Comparison of ENCODE assay signal across 2 cellular contexts in genomic region chr9:2317591-2317990, GRCh38.
TF ChIP-seq lines count a peak whose summit lies in the region.

No MANE protein-coding gene starts in this region.

TF ChIP-seq in IMR-90, 13 proteins besides CTCF, POLR2A, EP300 and RAD21 (continued from another document):
- no peak for TF ChIP-seq CHD1 (IDR thresholded peaks at IDR 0.05; ENCODE audit: low read depth, low read length)
TF ChIP-seq in IMR-90: peak in this region for 0.

TF ChIP-seq in HepG2, 621 proteins besides CTCF, POLR2A, EP300 and RAD21:
- TF ChIP-seq, protein P1, sequence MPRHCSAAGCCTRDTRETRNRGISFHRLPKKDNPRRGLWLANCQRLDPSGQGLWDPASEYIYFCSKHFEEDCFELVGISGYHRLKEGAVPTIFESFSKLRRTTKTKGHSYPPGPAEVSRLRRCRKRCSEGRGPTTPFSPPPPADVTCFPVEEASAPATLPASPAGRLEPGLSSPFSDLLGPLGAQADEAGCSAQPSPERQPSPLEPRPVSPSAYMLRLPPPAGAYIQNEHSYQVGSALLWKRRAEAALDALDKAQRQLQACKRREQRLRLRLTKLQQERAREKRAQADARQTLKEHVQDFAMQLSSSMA (CRISPR knock-in tag; IDR thresholded peaks at IDR 0.05): no peak
- TF ChIP-seq ZNF550 (CRISPR knock-in tag; IDR thresholded peaks at IDR 0.05; ENCODE audit: borderline replicate concordance) (no peak), ZFYVE20 (CRISPR knock-in tag; IDR thresholded peaks at IDR 0.05; ENCODE audit: borderline replicate concordance, low read depth) (no peak), ATF7 (IDR thresholded peaks at IDR 0.05) (no peak), ATF7 (CRISPR knock-in tag; IDR thresholded peaks at IDR 0.05) (no peak), RFX1 (IDR thresholded peaks at IDR 0.05) (no peak), ZNF512 (CRISPR knock-in tag; IDR thresholded peaks at IDR 0.05) (no peak), NFKB2 (CRISPR knock-in tag; IDR thresholded peaks at IDR 0.05; ENCODE audit: borderline replicate concordance) (no peak), MBD4 (IDR thresholded peaks at IDR 0.05; ENCODE audit: borderline replicate concordance, low read length) (no peak), NFKBIZ (CRISPR knock-in tag; IDR thresholded peaks at IDR 0.05) (no peak), ZNF740 (CRISPR knock-in tag; IDR thresholded peaks at IDR 0.05) (no peak), ASH2L (IDR thresholded peaks at IDR 0.05; ENCODE audit: insufficient read length, low read depth, low read length) (no peak), CEBPG (CRISPR knock-in tag; IDR thresholded peaks at IDR 0.05) (no peak), HHEX (CRISPR knock-in tag; IDR thresholded peaks at IDR 0.05) (no peak)
- TF ChIP-seq, protein P2, sequence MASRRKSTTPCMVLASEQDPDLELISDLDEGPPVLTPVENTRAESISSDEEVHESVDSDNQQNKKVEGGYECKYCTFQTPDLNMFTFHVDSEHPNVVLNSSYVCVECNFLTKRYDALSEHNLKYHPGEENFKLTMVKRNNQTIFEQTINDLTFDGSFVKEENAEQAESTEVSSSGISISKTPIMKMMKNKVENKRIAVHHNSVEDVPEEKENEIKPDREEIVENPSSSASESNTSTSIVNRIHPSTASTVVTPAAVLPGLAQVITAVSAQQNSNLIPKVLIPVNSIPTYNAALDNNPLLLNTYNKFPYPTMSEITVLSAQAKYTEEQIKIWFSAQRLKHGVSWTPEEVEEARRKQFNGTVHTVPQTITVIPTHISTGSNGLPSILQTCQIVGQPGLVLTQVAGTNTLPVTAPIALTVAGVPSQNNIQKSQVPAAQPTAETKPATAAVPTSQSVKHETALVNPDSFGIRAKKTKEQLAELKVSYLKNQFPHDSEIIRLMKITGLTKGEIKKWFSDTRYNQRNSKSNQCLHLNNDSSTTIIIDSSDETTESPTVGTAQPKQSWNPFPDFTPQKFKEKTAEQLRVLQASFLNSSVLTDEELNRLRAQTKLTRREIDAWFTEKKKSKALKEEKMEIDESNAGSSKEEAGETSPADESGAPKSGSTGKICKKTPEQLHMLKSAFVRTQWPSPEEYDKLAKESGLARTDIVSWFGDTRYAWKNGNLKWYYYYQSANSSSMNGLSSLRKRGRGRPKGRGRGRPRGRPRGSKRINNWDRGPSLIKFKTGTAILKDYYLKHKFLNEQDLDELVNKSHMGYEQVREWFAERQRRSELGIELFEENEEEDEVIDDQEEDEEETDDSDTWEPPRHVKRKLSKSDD (CRISPR knock-in tag; IDR thresholded peaks at IDR 0.05; ENCODE audit: low read depth): no peak
- TF ChIP-seq, protein P3, sequence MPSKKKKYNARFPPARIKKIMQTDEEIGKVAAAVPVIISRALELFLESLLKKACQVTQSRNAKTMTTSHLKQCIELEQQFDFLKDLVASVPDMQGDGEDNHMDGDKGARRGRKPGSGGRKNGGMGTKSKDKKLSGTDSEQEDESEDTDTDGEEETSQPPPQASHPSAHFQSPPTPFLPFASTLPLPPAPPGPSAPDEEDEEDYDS (CRISPR knock-in tag; IDR thresholded peaks at IDR 0.05): no peak
